In genomic region chr20:12644481-12644880, GRCh38 we compare ENCODE assay signal across 27 cellular contexts.
"Had no signal": no experiment of that assay in that cellular context is flagged by ENCODE, and none has a peak within 500 bp of the region (broad histone marks: within the 10 kb centered on the region; RNA-seq: fewer than 3 reads in every experiment).

No MANE protein-coding gene starts in this region.

- H3K36me3 ChIP-seq: breast epithelium, MG63, Peyer's patch, SJSA1 had no signal

- H3K27me3 ChIP-seq: body of pancreas, breast epithelium, MG63, Peyer's patch, SJSA1 had no signal

- H3K4me3 ChIP-seq: body of pancreas, breast epithelium, MG63, Peyer's patch, SJSA1 had no signal

- H3K4me2 ChIP-seq: SK-N-SH had no signal

- H3K27ac ChIP-seq: body of pancreas, breast epithelium, Peyer's patch, SJSA1 had no signal

- H3K9ac ChIP-seq: SK-N-SH had no signal

- H3K9me3 ChIP-seq: body of pancreas, breast epithelium, MG63, Peyer's patch, SJSA1, SK-N-SH had no signal

- DNase-seq: activated CD4-positive, alpha-beta T cell treated with anti-CD3 and anti-CD28 coated beads for 36 hours; activated CD4-positive, alpha-beta T cell treated with anti-CD3 and anti-CD28 coated beads, Interleukin-2, amount 10 ng/mL, durations not matched to agents 7 days and 5 days; activated CD4-positive, alpha-beta T cell treated with anti-CD3 and anti-CD28 coated beads, Interleukin-2, amount 50 U/mL, for 48 hours; activated CD8-positive, alpha-beta T cell treated with anti-CD3 and anti-CD28 coated beads, Interleukin-2, amount 10 ng/mL, durations not matched to agents 7 days and 5 days; activated gamma-delta T cell; activated naive CD4-positive, alpha-beta T cell treated with Interleukin-2 at 50 U/mL for 16 hours; activated naive CD8-positive, alpha-beta T cell treated with anti-CD3 and anti-CD28 coated beads, Interleukin-2, amount 10 ng/mL, durations not matched to agents 7 days and 5 days; activated T-cell treated with anti-CD3 and anti-CD28 coated beads, Interleukin-2, amount 50 U/mL, for 24 hours; Kasumi-1; KG1; MG63; NCI-H1048; NCI-H1417; NCI-H1694; NCI-H1930; NCI-H2107; NCI-H524; NCI-H82; NK-92 treated with Interleukin-12 subunit alpha and Interleukin-12 subunit beta, amount 100 ng/mL, for 24 hours; PC-3; Peyer's patch; RPMI8226; SHP77 treated with DMSO at 0.1 percent for 48 hours; SK-N-SH had no signal

- ATAC-seq: activated CD4-positive, alpha-beta T cell treated with anti-CD3 and anti-CD28 coated beads for 36 hours; activated CD8-positive, alpha-beta T cell treated with anti-CD3 and anti-CD28 coated beads, Interleukin-2, amount 10 ng/mL, durations not matched to agents 7 days and 5 days; body of pancreas; PC-3 had no signal

- H3K4me1 ChIP-seq: breast epithelium, Peyer's patch, SJSA1 had no signal
